ENCODE assay signal across 9 cellular contexts in genomic region chr1:207050428-207050767, GRCh38. TPM values are rescaled to one million over a fixed set of nuclear protein-coding genes. Genes with fewer than 3 reads are reported as not detected.
DNase-seq lines count a peak whose midpoint lies in the region; ATAC-seq, FAIRE-seq and TF ChIP-seq lines count a peak whose summit lies in the region.
"Had no signal": no experiment of that assay in that cellular context is flagged by ENCODE, and none has a peak within 500 bp of the region (broad histone marks: within the 10 kb centered on the region; RNA-seq: fewer than 3 reads in every experiment).

No MANE protein-coding gene starts in this region.

- H3K36me3 Mint-ChIP-seq in CD8-positive, alpha-beta memory T cell: peaks cover 0 to 53% (median 6%) of the 10 kb centered on the region in 3 donors

- H3K18ac ChIP-seq in mesendoderm (ENCODE audit: low read length): peak overlapping the region; percentile 64

- peak overlapping the region; percentile 28 for H3K4ac ChIP-seq in mesendoderm (ENCODE audit: low read depth, low read length)

- no peak overlapping the region for H2BK15ac ChIP-seq in mesendoderm (replicated peaks; ENCODE audit: low read depth)

- peaks cover 26% of the 10 kb centered on the region for H3K79me2 ChIP-seq in mesendoderm (ENCODE audit: control insufficient read depth, insufficient read depth, low read length)

- no peak overlapping the region for H3K23ac ChIP-seq in mesendoderm (ENCODE audit: low read length)

- H3K4me1 ChIP-seq in CD8-positive, alpha-beta memory T cell (ENCODE audit: insufficient read depth, low read length): peaks cover 39% of the 10 kb centered on the region
- H3K4me1 ChIP-seq in mesendoderm (ENCODE audit: control insufficient read depth, low read depth, low read length) (no peaks in the 10 kb centered on the region), aorta (ENCODE audit: control insufficient read depth in 1 of 2, insufficient read depth in 2 of 2, low read length in 2 of 2) (peaks cover 0 to 3% of the 10 kb centered on the region in 2 donors)

- no peak for TF ChIP-seq CTCF in bronchial epithelial cell (IDR thresholded peaks at IDR 0.05; ENCODE audit: insufficient read depth, low read length, severe bottlenecking)

- POLR2A ChIA-PET in CD8-positive, alpha-beta memory T cell (lab: Charles Lee): no interaction called here

- FAIRE-seq in bronchial epithelial cell (lab: Jason Lieb, UNC): no peak

- no peak overlapping the region for H2BK5ac ChIP-seq in mesendoderm (ENCODE audit: low read length)

- no CpG with 5 or more reads among the region's 11 CpGs for WGBS in mesendoderm (ENCODE audit: extremely low coverage, insufficient coverage, low lambda C conversion rate)
- WGBS in aorta, 2 donors: 0 to 1% methylated on average over 11 of the region's 11 CpGs

- no peaks in the 10 kb centered on the region for H3K9me3 Mint-ChIP-seq in CD8-positive, alpha-beta memory T cell

- H4K8ac ChIP-seq in mesendoderm (ENCODE audit: low read depth, low read length): no peak overlapping the region

- H4K5ac ChIP-seq in mesendoderm (ENCODE audit: low read length): no peak overlapping the region

- H3K27ac Mint-ChIP-seq in CD8-positive, alpha-beta memory T cell: peak overlapping the region; percentile 66 to 98 (median 96)

- H3K4me2 ChIP-seq in mesendoderm (ENCODE audit: low read length): peak overlapping the region; percentile 56

- no peak overlapping the region for H2BK120ac ChIP-seq in mesendoderm (ENCODE audit: low read depth, low read length)

- intact Hi-C loops in aorta (cut with DNase I): loop anchor here in 1 of 2 donors (1.0 kb wide), 1 partner anchor 27 kb away; no protein-coding TSS in a partner anchor

- H3K27me3 ChIP-seq in CD8-positive, alpha-beta memory T cell (ENCODE audit: insufficient read depth, low read length, poor library complexity, severe bottlenecking): no peaks in the 10 kb centered on the region
- H3K27me3 ChIP-seq in MG63 (no peaks in the 10 kb centered on the region), bronchial epithelial cell (ENCODE audit: control insufficient read depth, insufficient read depth, low read length) (no peaks in the 10 kb centered on the region), mesendoderm (ENCODE audit: insufficient read depth, low read length, poor library complexity) (no peaks in the 10 kb centered on the region), aorta (ENCODE audit: control insufficient read depth in 1 of 2, insufficient read depth in 2 of 2, low read length in 1 of 2) (no peaks in the 10 kb centered on the region)

- no peaks in the 10 kb centered on the region for H3K9me3 ChIP-seq in CD8-positive, alpha-beta memory T cell (ENCODE audit: low read length)
- no peaks in the 10 kb centered on the region for H3K9me3 ChIP-seq in MG63
- H3K9me3 ChIP-seq in aorta (ENCODE audit: control insufficient read depth, low read length): no peaks in the 10 kb centered on the region

- peak overlapping the region; percentile 97 to 100 (median 98) for H3K4me3 Mint-ChIP-seq in CD8-positive, alpha-beta memory T cell

- peak overlapping the region; percentile 93 for H3K56ac ChIP-seq in mesendoderm (ENCODE audit: low read length)

- no peak overlapping the region for H2AK5ac ChIP-seq in mesendoderm (ENCODE audit: low read length)

- no peak for ATAC-seq in aorta (ENCODE audit: low FRiP score)

- H3K36me3 ChIP-seq in CD8-positive, alpha-beta memory T cell (ENCODE audit: insufficient read depth, low read length): peaks cover 16% of the 10 kb centered on the region
- H3K36me3 ChIP-seq in MG63: peaks cover 44% of the 10 kb centered on the region
- H3K36me3 ChIP-seq in bronchial epithelial cell (ENCODE audit: control insufficient read depth, insufficient read depth, low read length): peaks cover 9% of the 10 kb centered on the region
- peaks cover 3% of the 10 kb centered on the region for H3K36me3 ChIP-seq in mesendoderm (ENCODE audit: control insufficient read depth, insufficient read depth, low read length)
- peaks cover 4% of the 10 kb centered on the region in 2 donors for H3K36me3 ChIP-seq in aorta (ENCODE audit: control insufficient read depth in 1 of 2, insufficient read depth in 2 of 2, low read length in 1 of 2)

- peak overlapping the region; percentile 91 for H3K27ac ChIP-seq in CD8-positive, alpha-beta memory T cell (ENCODE audit: low read depth, low read length)
- H3K27ac ChIP-seq in mesendoderm (ENCODE audit: low read depth, low read length) (peak overlapping the region; percentile 87), aorta (ENCODE audit: low read depth in 1 of 2, low read length in 2 of 2) (peak overlapping the region; percentile 4 to 58)

- CTCF ChIA-PET in CD8-positive, alpha-beta memory T cell (lab: Charles Lee): interaction anchor here (0.9 to 2.6 kb wide), 12 partner anchors 7 to 448 kb away, joined by 3 to 21 read pairs (median 4); partner anchors contain the start of gene C1orf116

- H3K27me3 Mint-ChIP-seq in CD8-positive, alpha-beta memory T cell: peaks cover 0 to 1% of the 10 kb centered on the region in 2 donors

- peak overlapping the region; percentile 91 for H3K4me3 ChIP-seq in CD8-positive, alpha-beta memory T cell (ENCODE audit: low read length)
- H3K4me3 ChIP-seq in MG63 (peak overlapping the region; percentile 88), bronchial epithelial cell (ENCODE audit: low read depth, low read length) (peak overlapping the region; percentile 82), mesendoderm (ENCODE audit: low read length) (peak overlapping the region; percentile 75), aorta (ENCODE audit: low read length in 2 of 2) (peak overlapping the region; percentile 67 to 84)

- peaks cover 3% of the 10 kb centered on the region for H3K79me1 ChIP-seq in mesendoderm (ENCODE audit: low read length)

- peak in 2 of 5 donors; percentile 26 to 31 for DNase-seq in CD8-positive, alpha-beta memory T cell
- peak; percentile 26 for DNase-seq in MG63
- no peak for DNase-seq in bronchial epithelial cell (ENCODE audit: low read depth)
- DNase-seq in mesendoderm: no peak
- no peak for DNase-seq in aorta
- DNase-seq in GM03348 (ENCODE audit: low spot score): no peak
- DNase-seq in stimulated activated CD4-positive, alpha-beta T cell treated with anti-CD3 and anti-CD28 coated beads, Interleukin-4, amount 100 ng/mL, for 24 hours: no peak
- no peak for DNase-seq in NCI-H187 (lab: John Stamatoyannopoulos, UW)

- peak overlapping the region; percentile 92 for H3K9ac ChIP-seq in mesendoderm (ENCODE audit: low read length)

- peaks cover 54 to 81% (median 71%) of the 10 kb centered on the region in 3 donors for H3K4me1 Mint-ChIP-seq in CD8-positive, alpha-beta memory T cell

RNA-seq across cellular contexts. Expression of gene YOD1, which starts 0.6 kb away (rescaled TPM):
- 10 to 100 TPM; 10.3 to 10.6 TPM for total RNA-seq in CD8-positive, alpha-beta memory T cell
- 0.98 TPM for polyA plus RNA-seq in CD8-positive, alpha-beta memory T cell
- total RNA-seq in MG63 (2014; rRNA removed; shearing (Covaris generic); ENCODE audit: low replicate concordance): 5.4 and 5.5 TPM in 2 replicates
- 12.8 and 15.3 TPM in 2 replicates for total RNA-seq in bronchial epithelial cell
- 5.0 TPM for polyA plus RNA-seq in mesendoderm (2013, experiment 1 of 2)
- polyA plus RNA-seq in mesendoderm (2013, experiment 2 of 2): 4.9 TPM
- 1 to 10 TPM; 5.5 to 6.6 TPM for total RNA-seq in aorta
- polyA plus RNA-seq in aorta: 1 to 10 TPM in 1 of 2 donors, under 1 TPM in 1; 0.75 to 2.7 TPM

RNA-seq across cellular contexts. Expression of gene PFKFB2, which starts 2.7 kb away (rescaled TPM):
- 1 to 10 TPM; 3.0 to 3.9 TPM for total RNA-seq in CD8-positive, alpha-beta memory T cell
- polyA plus RNA-seq in CD8-positive, alpha-beta memory T cell: 0.29 TPM
- 1.9 and 2.4 TPM in 2 replicates for total RNA-seq in MG63 (2014; rRNA removed; shearing (Covaris generic); ENCODE audit: low replicate concordance)
- total RNA-seq in bronchial epithelial cell (36.9 and 63.2 TPM in 2 replicates), aorta (10 to 100 TPM in 1 of 2 donors, 1 to 10 TPM in 1; 9.6 to 13.7 TPM)
- polyA plus RNA-seq in mesendoderm (2013, experiment 1 of 2): 3.9 TPM
- polyA plus RNA-seq in mesendoderm (2013, experiment 2 of 2): 3.9 TPM
- polyA plus RNA-seq in aorta: 1 to 10 TPM; 3.0 to 6.0 TPM

RNA-seq across cellular contexts. Expression of gene C1orf116, which starts 17.8 kb away (rescaled TPM):
- total RNA-seq in CD8-positive, alpha-beta memory T cell: not detected
- not detected for polyA plus RNA-seq in CD8-positive, alpha-beta memory T cell
- total RNA-seq in MG63 (2014; rRNA removed; shearing (Covaris generic); ENCODE audit: low replicate concordance): 0.26 TPM in 1 of 2 replicates, not detected in the other
- total RNA-seq in bronchial epithelial cell: 20.0 and 29.6 TPM in 2 replicates
- polyA plus RNA-seq in mesendoderm (2013, experiment 1 of 2): 1.6 TPM
- polyA plus RNA-seq in mesendoderm (2013, experiment 2 of 2): 1.5 TPM
- total RNA-seq in aorta: under 1 TPM; 0.13 to 0.36 TPM
- polyA plus RNA-seq in aorta: 1 to 10 TPM in 1 of 2 donors, under 1 TPM in 1; 0.08 to 2.8 TPM

RNA-seq across cellular contexts. Expression of gene C4BPB, which starts 38.3 kb away (rescaled TPM):
- total RNA-seq in CD8-positive, alpha-beta memory T cell: under 1 TPM in 1 of 2 experiments, not detected in 1; 0.51 TPM
- polyA plus RNA-seq in CD8-positive, alpha-beta memory T cell: not detected
- total RNA-seq in MG63 (2014; rRNA removed; shearing (Covaris generic); ENCODE audit: low replicate concordance): 3.5 TPM in 1 of 2 replicates, not detected in the other
- total RNA-seq in bronchial epithelial cell (not detected in 2 replicates), aorta (10 to 100 TPM in 1 of 2 donors, under 1 TPM in 1; 0.94 to 10.7 TPM)
- polyA plus RNA-seq in mesendoderm (2013, experiment 1 of 2): not detected
- not detected for polyA plus RNA-seq in mesendoderm (2013, experiment 2 of 2)
- 1 to 10 TPM; 1.7 to 8.6 TPM for polyA plus RNA-seq in aorta
- total RNA-seq: myocyte had no signal

RNA-seq across cellular contexts. Expression of gene C4BPA, which starts 53.6 kb away (rescaled TPM):
- not detected for total RNA-seq in CD8-positive, alpha-beta memory T cell
- polyA plus RNA-seq in CD8-positive, alpha-beta memory T cell: not detected
- total RNA-seq in MG63 (2014; rRNA removed; shearing (Covaris generic); ENCODE audit: low replicate concordance): not detected in 2 replicates
- total RNA-seq in bronchial epithelial cell: not detected in 2 replicates
- not detected for polyA plus RNA-seq in mesendoderm (2013, experiment 1 of 2)
- not detected for polyA plus RNA-seq in mesendoderm (2013, experiment 2 of 2)
- total RNA-seq in aorta: under 1 TPM in 1 of 2 donors, not detected in 1; 0.33 TPM
- polyA plus RNA-seq in aorta: under 1 TPM in 1 of 2 donors, not detected in 1; 0.50 TPM
- total RNA-seq: myocyte had no signal

Comparison
In these comparisons a context has a peak if more than half of its experiments do, and no peak if none do; other contexts are left out.
1. H3K27ac ChIP-seq: peak in every context shown above with its lines; median percentile 91 in CD8-positive, alpha-beta memory T cell; 87 in mesendoderm; 31 in aorta.
2. RNA of gene C1orf116, which starts 17.8 kb away (total RNA-seq): 20.0 to 29.6 TPM in bronchial epithelial cell; 0.13 to 0.36 TPM in aorta, 0.26 TPM in MG63 and not detected in CD8-positive, alpha-beta memory T cell; every median in the first group is over 10 times any median in the second.
3. Peak in every context shown above with its lines, with median percentiles within 50 percentile points of each other: H3K4me3 ChIP-seq.